ENCODE assay signal across 22 cellular contexts in the genomic region with DNA sequence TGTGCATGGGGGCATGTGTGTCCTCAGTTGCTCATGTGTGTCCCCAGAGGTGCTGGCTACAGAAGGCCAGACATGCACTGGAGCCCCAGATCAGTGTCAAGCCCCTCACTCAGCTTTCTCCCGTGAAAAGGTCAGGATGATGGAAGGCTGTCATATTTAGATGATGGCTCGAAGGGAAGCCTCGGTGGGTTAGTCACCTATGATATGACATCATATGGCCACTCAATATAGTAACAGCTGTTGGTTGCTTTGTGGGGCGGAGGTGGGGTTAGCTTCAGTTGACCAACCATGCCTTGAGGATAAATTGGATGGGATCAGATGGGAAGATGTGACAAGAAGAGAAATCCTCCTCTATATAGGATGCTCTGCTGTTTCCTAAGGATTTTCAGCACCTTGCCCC. TPM values are rescaled to one million over a fixed set of nuclear protein-coding genes. Genes with fewer than 3 reads are reported as not detected.
DNase-seq lines count a peak whose midpoint lies in the region; ATAC-seq and TF ChIP-seq lines count a peak whose summit lies in the region.
"Had no signal": no experiment of that assay in that cellular context is flagged by ENCODE, and none has a peak within 500 bp of the region (broad histone marks: within the 10 kb centered on the region; RNA-seq: fewer than 3 reads in every experiment).

No MANE protein-coding gene starts in this region.

- intact Hi-C loops in activated CD4-positive, alpha-beta T cell treated with anti-CD3 and anti-CD28 coated beads, Interleukin-2, amount 10 ng/mL, durations not matched to agents 24 days and 14 days (cut with micrococcal nuclease), result loop anchor here (5.0 kb wide), 1 partner anchor 88 kb away; no protein-coding TSS in a partner anchor
- intact Hi-C loops in IMR-90 (cut with micrococcal nuclease), result no loop called here
- intact Hi-C loops in dendritic cell treated with granulocyte-macrophage colony-stimulating factor and Interleukin-4, amounts not matched to agents 40 ng/mL and 50 ng/mL, for 4 days (cut with micrococcal nuclease), result no loop called here

- peaks cover 9% of the 10 kb centered on the region for H3K4me1 ChIP-seq in IMR-90 (ENCODE audit: control insufficient read depth, insufficient read depth, low read length)
- peaks cover 9% of the 10 kb centered on the region in 2 experiments for H3K4me1 ChIP-seq in trophoblast cell (ENCODE audit: control insufficient read depth in 1 of 2, insufficient read depth in 2 of 2, low read length in 2 of 2)
- H3K4me1 ChIP-seq: uterus had no signal

- no peak for TF ChIP-seq RAD21 in IMR-90 (IDR thresholded peaks at IDR 0.05; ENCODE audit: low read length)

- H3K36me3 ChIP-seq in IMR-90 (ENCODE audit: control insufficient read depth, insufficient read depth, low read length) (no peaks in the 10 kb centered on the region), trophoblast cell (ENCODE audit: control insufficient read depth in 1 of 2, insufficient read depth in 2 of 2, low read length in 2 of 2) (no peaks in the 10 kb centered on the region)
- H3K36me3 ChIP-seq: brain microvascular endothelial cell, uterus had no signal

- no peak overlapping the region for H2BK5ac ChIP-seq in IMR-90 (ENCODE audit: low read depth, low read length, poor library complexity, severe bottlenecking)
- no peak overlapping the region for H2BK5ac ChIP-seq in trophoblast cell (ENCODE audit: low read depth, low read length, poor library complexity)

- dilution Hi-C loops in IMR-90 (cut with HindIII; ENCODE audit: low sequenced_read_pairs, unreplicated experiment), result no loop called here

- H2AK5ac ChIP-seq in IMR-90 (ENCODE audit: low read depth, low read length) (peak overlapping the region; percentile 2; the same call in 1 of the 2 replicates), trophoblast cell (ENCODE audit: low read length) (no peak overlapping the region)

- no peak overlapping the region for H4K5ac ChIP-seq in IMR-90 (ENCODE audit: low read depth, low read length)

- peak overlapping the region; percentile 25; the same call in 1 of the 2 replicates for H2BK20ac ChIP-seq in IMR-90 (ENCODE audit: low read depth, low read length)

- H4K20me1 ChIP-seq in IMR-90 (ENCODE audit: insufficient read depth, low read length), result no peaks in the 10 kb centered on the region

- peak overlapping the region; percentile 48; the same call in 1 of the 2 replicates for H3K4ac ChIP-seq in IMR-90 (ENCODE audit: low read depth, low read length)
- no peak overlapping the region for H3K4ac ChIP-seq in trophoblast cell (ENCODE audit: low read depth, low read length)

- WGBS in IMR-90 (ENCODE audit: extremely low coverage in 2 of 2, insufficient read length in 1 of 2), 2 experiments, result no CpG with 5 or more reads among the region's 4 CpGs
- no CpG with 5 or more reads among the region's 4 CpGs for WGBS in trophoblast cell (ENCODE audit: extremely low coverage, insufficient coverage, insufficient read length)

- H2AK9ac ChIP-seq in IMR-90 (replicated peaks; ENCODE audit: low read depth, low read length, poor library complexity), result peak overlapping the region; percentile 5

- H3K56ac ChIP-seq in IMR-90 (ENCODE audit: extremely low read depth, insufficient read depth, low read length), result no peak overlapping the region

- peak overlapping the region; percentile 11; the same call in 1 of the 3 replicates for H2BK15ac ChIP-seq in IMR-90 (ENCODE audit: low read depth, low read length)

- H3K14ac ChIP-seq in IMR-90 (replicated peaks; ENCODE audit: low read depth, low read length) (no peak overlapping the region), trophoblast cell (ENCODE audit: low read length) (no peak overlapping the region)

- H3K23ac ChIP-seq in IMR-90 (ENCODE audit: low read depth, low read length), result no peak overlapping the region
- no peak overlapping the region for H3K23ac ChIP-seq in trophoblast cell (ENCODE audit: low read length)

- no peak overlapping the region for H2BK12ac ChIP-seq in trophoblast cell (ENCODE audit: low read length)

- in situ Hi-C loops in IMR-90 (cut with MboI; ENCODE audit: low sequenced_read_pairs), result no loop called here

- CTCF ChIA-PET in IMR-90 (lab: Yijun Ruan, JAX), result no interaction called here

- POLR2A ChIA-PET in IMR-90 (lab: Charles Lee; ENCODE audit: unreplicated experiment), result no interaction called here

- H4K8ac ChIP-seq in IMR-90 (ENCODE audit: low read depth in 2 of 2, low read length in 2 of 2) (no peak overlapping the region), trophoblast cell (ENCODE audit: low read depth, low read length) (no peak overlapping the region)

- H3K27ac ChIP-seq in IMR-90 (ENCODE audit: insufficient read depth, low read length) (no peak overlapping the region), trophoblast cell (ENCODE audit: low read depth, low read length) (peak overlapping the region; percentile 28)
- H3K27ac ChIP-seq: brain microvascular endothelial cell, uterus had no signal

- H2AFZ ChIP-seq in IMR-90 (replicated peaks; ENCODE audit: low read length, poor library complexity) (no peak overlapping the region), trophoblast cell (ENCODE audit: insufficient read depth, low read length, poor library complexity) (no peak overlapping the region)
- H2AFZ ChIP-seq: GM23338 had no signal

- peak overlapping the region; percentile 54 for H3K27ac Mint-ChIP-seq in activated CD4-positive, alpha-beta T cell treated with anti-CD3 and anti-CD28 coated beads, Interleukin-2, amount 10 ng/mL, durations not matched to agents 24 days and 14 days
- H3K27ac Mint-ChIP-seq in dendritic cell treated with granulocyte-macrophage colony-stimulating factor and Interleukin-4, amounts not matched to agents 40 ng/mL and 50 ng/mL, for 4 days, result peak overlapping the region; percentile 90
- H3K27ac Mint-ChIP-seq: GM23338 had no signal

- H3K4me2 ChIP-seq in IMR-90 (ENCODE audit: low read depth, low read length) (no peak overlapping the region), trophoblast cell (ENCODE audit: low read length) (no peak overlapping the region)
- H3K4me2 ChIP-seq: A549, GM23338 had no signal

- no peak for TF ChIP-seq CTCF in IMR-90 (conservative IDR thresholded peaks at IDR 0.05; ENCODE audit: low read depth, low read length)
- TF ChIP-seq CTCF in foreskin fibroblast (IDR thresholded peaks at IDR 0.05; ENCODE audit: low read depth, low read length), result no peak

- H3K79me1 ChIP-seq in IMR-90 (ENCODE audit: low read depth in 1 of 2, low read length in 2 of 2), result no peaks in the 10 kb centered on the region
- peaks cover 12% of the 10 kb centered on the region for H3K79me1 ChIP-seq in trophoblast cell (ENCODE audit: low read length)

- H3K9me3 ChIP-seq in IMR-90 (ENCODE audit: control insufficient read depth, insufficient read depth, low read length), result no peaks in the 10 kb centered on the region
- no peaks in the 10 kb centered on the region for H3K9me3 ChIP-seq in trophoblast cell (ENCODE audit: insufficient read depth, low read depth, low read length)
- H3K9me3 ChIP-seq: A549, uterus had no signal

- H3K9me1 ChIP-seq in IMR-90 (ENCODE audit: insufficient read depth, low read length), result peaks cover 10% of the 10 kb centered on the region

- peaks cover 32% of the 10 kb centered on the region for H3K27me3 Mint-ChIP-seq in activated CD4-positive, alpha-beta T cell treated with anti-CD3 and anti-CD28 coated beads, Interleukin-2, amount 10 ng/mL, durations not matched to agents 24 days and 14 days
- H3K27me3 Mint-ChIP-seq in dendritic cell treated with granulocyte-macrophage colony-stimulating factor and Interleukin-4, amounts not matched to agents 40 ng/mL and 50 ng/mL, for 4 days, result peaks cover 5% of the 10 kb centered on the region

- peak overlapping the region; percentile 4 for H3K4me3 Mint-ChIP-seq in activated CD4-positive, alpha-beta T cell treated with anti-CD3 and anti-CD28 coated beads, Interleukin-2, amount 10 ng/mL, durations not matched to agents 24 days and 14 days
- H3K4me3 Mint-ChIP-seq in dendritic cell treated with granulocyte-macrophage colony-stimulating factor and Interleukin-4, amounts not matched to agents 40 ng/mL and 50 ng/mL, for 4 days, result no peak overlapping the region
- H3K4me3 Mint-ChIP-seq: activated naive CD8-positive, alpha-beta T cell treated with anti-CD3 and anti-CD28 coated beads, Interleukin-2, amount 10 ng/mL, durations not matched to agents 7 days and 5 days; GM23338 had no signal

- DNase-seq in activated CD4-positive, alpha-beta T cell treated with anti-CD3 and anti-CD28 coated beads, Interleukin-2, amount 10 ng/mL, durations not matched to agents 24 days and 14 days, result peak; percentile 56
- no peak for DNase-seq in activated CD4-positive, alpha-beta T cell treated with anti-CD3 and anti-CD28 coated beads for 1 hour
- DNase-seq in IMR-90 (no peak), trophoblast cell (peak; percentile 57 to 78), foreskin fibroblast (no peak), NCI-H1092 (lab: John Stamatoyannopoulos, UW) (no peak)
- DNase-seq: activated CD4-positive, alpha-beta T cell treated with anti-CD3 and anti-CD28 coated beads for 4 hours; activated naive CD8-positive, alpha-beta T cell treated with anti-CD3 and anti-CD28 coated beads, Interleukin-2, amount 10 ng/mL, durations not matched to agents 7 days and 5 days; brain microvascular endothelial cell; DMS153; midbrain; NCI-H2107; NCI-H510A; stimulated activated CD4-positive, alpha-beta T cell treated with anti-CD3 and anti-CD28 coated beads, Interleukin-4, amount 100 ng/mL, for 1 hour; uterus had no signal

- no peak for TF ChIP-seq POLR2A in IMR-90 (IDR thresholded peaks at IDR 0.05; ENCODE audit: low read depth, low read length)

- ATAC-seq in IMR-90 (ENCODE audit: low read depth), result no peak
- ATAC-seq in activated CD4-positive, CD25-positive, alpha-beta regulatory T cell treated with anti-CD3 and anti-CD28 coated beads, Interleukin-2, amount 50 U/mL, for 24 hours, result no peak
- ATAC-seq: GM23338, HepG2, left lobe of liver had no signal

- H3K4me3 ChIP-seq in IMR-90 (ENCODE audit: insufficient read depth, low read depth, low read length) (no peak overlapping the region), trophoblast cell (ENCODE audit: low read depth, low read length) (no peak overlapping the region), foreskin fibroblast (ENCODE audit: low read depth in 1 of 2, low read length in 2 of 2) (no peak overlapping the region)
- H3K4me3 ChIP-seq: A549, coronary artery, GM23338, uterus had no signal

- H3K36me3 Mint-ChIP-seq in activated CD4-positive, alpha-beta T cell treated with anti-CD3 and anti-CD28 coated beads, Interleukin-2, amount 10 ng/mL, durations not matched to agents 24 days and 14 days (ENCODE audit: low read depth), result no peaks in the 10 kb centered on the region
- H3K36me3 Mint-ChIP-seq in dendritic cell treated with granulocyte-macrophage colony-stimulating factor and Interleukin-4, amounts not matched to agents 40 ng/mL and 50 ng/mL, for 4 days (ENCODE audit: low read depth), result no peaks in the 10 kb centered on the region
- H3K36me3 Mint-ChIP-seq: activated naive CD8-positive, alpha-beta T cell treated with anti-CD3 and anti-CD28 coated beads, Interleukin-2, amount 10 ng/mL, durations not matched to agents 7 days and 5 days had no signal

- H3K4me1 Mint-ChIP-seq in activated CD4-positive, alpha-beta T cell treated with anti-CD3 and anti-CD28 coated beads, Interleukin-2, amount 10 ng/mL, durations not matched to agents 24 days and 14 days, result peaks cover 27% of the 10 kb centered on the region
- peaks cover 42% of the 10 kb centered on the region for H3K4me1 Mint-ChIP-seq in dendritic cell treated with granulocyte-macrophage colony-stimulating factor and Interleukin-4, amounts not matched to agents 40 ng/mL and 50 ng/mL, for 4 days (ENCODE audit: low read depth)

- H4K91ac ChIP-seq in IMR-90 (ENCODE audit: insufficient read depth, low read depth, low read length) (no peak overlapping the region; the same call in 1 of the 2 replicates), trophoblast cell (ENCODE audit: low read depth, low read length) (peak overlapping the region; percentile 27)

- H3K9ac ChIP-seq in IMR-90 (ENCODE audit: low read depth, low read length) (no peak overlapping the region), trophoblast cell (ENCODE audit: low read length) (no peak overlapping the region)

- H4K12ac ChIP-seq in trophoblast cell (ENCODE audit: low read depth, low read length), result no peak overlapping the region

- BruUV-seq in IMR-90 (replicated peaks; lab: Mats Ljungman, UMichigan), result no TSS peak

- no peaks in the 10 kb centered on the region for H3K9me3 Mint-ChIP-seq in activated CD4-positive, alpha-beta T cell treated with anti-CD3 and anti-CD28 coated beads, Interleukin-2, amount 10 ng/mL, durations not matched to agents 24 days and 14 days
- peaks cover 8% of the 10 kb centered on the region for H3K9me3 Mint-ChIP-seq in dendritic cell treated with granulocyte-macrophage colony-stimulating factor and Interleukin-4, amounts not matched to agents 40 ng/mL and 50 ng/mL, for 4 days
- H3K9me3 Mint-ChIP-seq: activated naive CD8-positive, alpha-beta T cell treated with anti-CD3 and anti-CD28 coated beads, Interleukin-2, amount 10 ng/mL, durations not matched to agents 7 days and 5 days; GM23338 had no signal

- no peak overlapping the region for H3K18ac ChIP-seq in IMR-90 (ENCODE audit: low read depth, low read length)
- H3K18ac ChIP-seq in trophoblast cell (ENCODE audit: low read length), result no peak overlapping the region

- no peak overlapping the region for H2BK120ac ChIP-seq in IMR-90 (ENCODE audit: low read depth, low read length)
- H2BK120ac ChIP-seq in trophoblast cell (ENCODE audit: insufficient read depth, low read length, poor library complexity), result no peak overlapping the region

- no peaks in the 10 kb centered on the region; the same call in 1 of the 2 replicates for H3K27me3 ChIP-seq in IMR-90 (ENCODE audit: control insufficient read depth, insufficient read depth, low read length)
- H3K27me3 ChIP-seq in trophoblast cell (ENCODE audit: insufficient read depth, low read length), result no peaks in the 10 kb centered on the region
- H3K27me3 ChIP-seq: brain microvascular endothelial cell, uterus had no signal

- no peaks in the 10 kb centered on the region for H3K79me2 ChIP-seq in trophoblast cell (ENCODE audit: control insufficient read depth, insufficient read depth, low read length, poor library complexity)

RNA-seq across cellular contexts. Expression of a gene that starts 43.5 kb away (rescaled TPM):
- 21.2 and 29.5 TPM in 2 replicates for total RNA-seq in activated CD4-positive, alpha-beta T cell treated with anti-CD3 and anti-CD28 coated beads, Interleukin-2, amount 10 ng/mL, durations not matched to agents 24 days and 14 days
- 9.9 and 15.0 TPM in 2 replicates for total RNA-seq in IMR-90 (2012; rRNA removed)
- polyA plus RNA-seq in IMR-90 (2012; rRNA removed), result 12.3 and 17.9 TPM in 2 replicates
- 13.7 and 26.0 TPM in 2 replicates for polyA plus RNA-seq in IMR-90 (2012; cell fraction: cytosol; rRNA removed)
- 98.0 and 356 TPM in 2 replicates for polyA plus RNA-seq in IMR-90 (2012; cell fraction: nucleus; rRNA removed; ENCODE audit: low replicate concordance)
- 120 and 125 TPM in 2 replicates for polyA plus RNA-seq in trophoblast cell (2013)

Comparison
In these comparisons a context has a peak if more than half of its experiments do, and no peak if none do; other contexts are left out.
1. DNase-seq: peak in activated CD4-positive, alpha-beta T cell treated with anti-CD3 and anti-CD28 coated beads, Interleukin-2, amount 10 ng/mL, durations not matched to agents 24 days and 14 days (single experiment) and trophoblast cell (2 of 2); none in activated CD4-positive, alpha-beta T cell treated with anti-CD3 and anti-CD28 coated beads for 1 hour (single experiment), IMR-90 (single experiment), foreskin fibroblast (0 of 2) and NCI-H1092 (single experiment).